Comparison of ENCODE assay signal across 9 cellular contexts in genomic region chr22:17266261-17266971, GRCh38. TPM values are rescaled to one million over a fixed set of nuclear protein-coding genes. Genes with fewer than 3 reads are reported as not detected.
DNase-seq lines count a peak whose midpoint lies in the region; ATAC-seq and TF ChIP-seq lines count a peak whose summit lies in the region.
"Had no signal": no experiment of that assay in that cellular context is flagged by ENCODE, and none has a peak within 500 bp of the region (broad histone marks: within the 10 kb centered on the region; RNA-seq: fewer than 3 reads in every experiment).

No MANE protein-coding gene starts in this region.

- H3K27me3 ChIP-seq in Caco-2 (replicated peaks; ENCODE audit: control insufficient read depth, insufficient read depth, low read length) (no peaks in the 10 kb centered on the region), H7 (ENCODE audit: control insufficient read depth, insufficient read depth, low read length) (no peaks in the 10 kb centered on the region), iPS-15b (ENCODE audit: control insufficient read depth, insufficient read depth, low read length) (no peaks in the 10 kb centered on the region), gastroesophageal sphincter (peaks cover 22% of the 10 kb centered on the region), prostate gland (replicated peaks; ENCODE audit: insufficient read depth) (no peaks in the 10 kb centered on the region)

- no peaks in the 10 kb centered on the region for H3K9me3 ChIP-seq in Caco-2
- no peaks in the 10 kb centered on the region for H3K9me3 ChIP-seq in iPS-15b (ENCODE audit: control insufficient read depth, insufficient read depth, low read length)
- no peaks in the 10 kb centered on the region for H3K9me3 ChIP-seq in gastroesophageal sphincter
- no peaks in the 10 kb centered on the region for H3K9me3 ChIP-seq in prostate gland
- H3K9me3 ChIP-seq: HAP-1 had no signal

- CTCF ChIA-PET in Caco-2 (lab: Charles Lee), result interaction anchor here (0.6 to 2.1 kb wide), 4 partner anchors 32 to 314 kb away, joined by 3 to 13 read pairs (median 7); no protein-coding TSS in a partner anchor

- H3K4me3 ChIP-seq in Caco-2 (ENCODE audit: low read depth, low read length) (peak overlapping the region; percentile 31), H7 (ENCODE audit: insufficient read depth, low read depth, low read length) (peak overlapping the region; percentile 17), iPS-15b (ENCODE audit: low read depth, low read length) (peak overlapping the region; percentile 52), gastroesophageal sphincter (no peak overlapping the region), prostate gland (no peak overlapping the region)
- H3K4me3 ChIP-seq: HAP-1 had no signal

- peak overlapping the region; percentile 90 for H3K27ac Mint-ChIP-seq in Caco-2 (ENCODE audit: unreplicated experiment)

- H3K36me3 Mint-ChIP-seq in Caco-2 (ENCODE audit: insufficient read depth, unreplicated experiment), result no peaks in the 10 kb centered on the region

- no peaks in the 10 kb centered on the region for H3K27me3 Mint-ChIP-seq in Caco-2 (ENCODE audit: insufficient read depth, unreplicated experiment)

- H3K27ac ChIP-seq in gastroesophageal sphincter (no peak overlapping the region), prostate gland (no peak overlapping the region)

- H3K36me3 ChIP-seq in Caco-2 (ENCODE audit: control insufficient read depth, insufficient read depth, low read length) (no peaks in the 10 kb centered on the region), H7 (replicated peaks; ENCODE audit: control insufficient read depth, insufficient read depth, low read length) (no peaks in the 10 kb centered on the region), iPS-15b (ENCODE audit: control insufficient read depth, insufficient read depth, low read length) (no peaks in the 10 kb centered on the region), gastroesophageal sphincter (no peaks in the 10 kb centered on the region), prostate gland (no peaks in the 10 kb centered on the region)
- H3K36me3 ChIP-seq: HAP-1 had no signal

- TF ChIP-seq CTCF in Caco-2 (IDR thresholded peaks at IDR 0.05; ENCODE audit: insufficient read depth in 1 of 2, low read depth in 1 of 2, low read length in 1 of 2, severe bottlenecking in 1 of 2, unreplicated experiment in 1 of 2) (no peak), gastroesophageal sphincter (IDR thresholded peaks at IDR 0.05) (no peak), prostate gland (IDR thresholded peaks at IDR 0.05) (no peak)

- H3K4me3 Mint-ChIP-seq in Caco-2 (ENCODE audit: unreplicated experiment), result peak overlapping the region; percentile 69

- no TSS peak for BruUV-seq in Caco-2 (replicated peaks; lab: Mats Ljungman, UMichigan)

- POLR2A ChIA-PET in Caco-2 (lab: Charles Lee), result interaction anchor here (1.4 kb wide), 1 partner anchor 95 kb away, joined by 5 read pairs; no protein-coding TSS in a partner anchor

- WGBS in gastroesophageal sphincter (ENCODE audit: low coverage in 1 of 2), 2 donors, result 30% methylated on average over 7 of the region's 17 CpGs; no CpG with 5 or more reads in 1 of the 2 donors
- WGBS in prostate gland, result 76% methylated on average over 17 of the region's 17 CpGs

- intact Hi-C loops in Caco-2 (cut with micrococcal nuclease; ENCODE audit: unreplicated experiment), result no loop called here
- intact Hi-C loops in prostate gland (cut with DNase I), result no loop called here

- H3K9ac ChIP-seq in iPS-15b (ENCODE audit: low read depth, low read length), result peak overlapping the region; percentile 65

- TF ChIP-seq EP300 in gastroesophageal sphincter (IDR thresholded peaks at IDR 0.05), result no peak

- DNase-seq in Caco-2 (peak; percentile 76 to 87), H7 (peak; percentile 77), NCI-H524 treated with DMSO at 0.1 percent for 48 hours (lab: John Stamatoyannopoulos, UW) (peak; percentile 93), prostate gland (ENCODE audit: low spot score) (no peak), GOT3 (lab: John Stamatoyannopoulos, UW) (no peak)

- no peaks in the 10 kb centered on the region for H3K9me3 Mint-ChIP-seq in Caco-2 (ENCODE audit: unreplicated experiment)

- H3K4me1 ChIP-seq in Caco-2 (peaks cover 37% of the 10 kb centered on the region), iPS-15b (ENCODE audit: control insufficient read depth, insufficient read depth, low read length) (peaks cover 51% of the 10 kb centered on the region), gastroesophageal sphincter (no peaks in the 10 kb centered on the region), prostate gland (replicated peaks) (no peaks in the 10 kb centered on the region)

- no peak for ATAC-seq in HG02610 (IDR thresholded peaks at IDR 0.05; ENCODE audit: unreplicated experiment)
- ATAC-seq in gastroesophageal sphincter, result no peak

- TF ChIP-seq POLR2A in gastroesophageal sphincter (IDR thresholded peaks at IDR 0.05), result no peak
- no peak for TF ChIP-seq POLR2A in prostate gland (IDR thresholded peaks at IDR 0.05)

- H3K4me1 Mint-ChIP-seq in Caco-2 (ENCODE audit: low read depth, unreplicated experiment), result peaks cover 21% of the 10 kb centered on the region

RNA-seq across cellular contexts. Expression of gene ADA2, which starts 47.2 kb away (rescaled TPM):
- total RNA-seq in Caco-2 (2022) (not detected in 2 replicates), gastroesophageal sphincter (10 to 100 TPM in 1 of 4 donors, 1 to 10 TPM in 3; 4.7 to 16.4 (median 5.4) TPM), prostate gland (10 to 100 TPM; 11.8 to 42.9 TPM)
- total RNA-seq in H7 (2014; rRNA removed; shearing (Covaris generic)), result 29.1 and 36.0 TPM in 2 replicates

Comparison
In these comparisons a context has a peak if more than half of its experiments do, and no peak if none do; other contexts are left out.
1. DNase-seq: peak in Caco-2 (2 of 2), H7 (single experiment) and NCI-H524 treated with DMSO at 0.1 percent for 48 hours (single experiment); none in prostate gland (single experiment) and GOT3 (single experiment).
2. H3K4me3 ChIP-seq: peak in Caco-2 (single experiment), H7 (single experiment) and iPS-15b (single experiment); none in gastroesophageal sphincter (0 of 2) and prostate gland (0 of 2).